Comparison of ENCODE assay signal across 8 cellular contexts in genomic region chrX:73214366-73215094, GRCh38.
DNase-seq lines count a peak whose midpoint lies in the region; ATAC-seq and TF ChIP-seq lines count a peak whose summit lies in the region.

Gene NAP1L2 (minus strand): TSS chrX:73214851. CDS start chrX:73214492, 359 bp downstream.

- in situ Hi-C loops in GM13976 (cut with MboI; ENCODE audit: low sequenced_read_pairs, unreplicated experiment) (no loop called here), T47D (cut with HindIII; ENCODE audit: low pct_unique_long_range_greater_than_20kb, low sequenced_read_pairs) (no loop called here), ACHN (cut with HindIII; ENCODE audit: low pct_ligation_motif_present, low pct_unique_long_range_greater_than_20kb, low sequenced_read_pairs) (no loop called here)

- DNase-seq in GM13976 (ENCODE audit: low spot score) (peak; percentile 36), T follicular helper cell (ENCODE audit: low read depth) (peak; percentile 28), T47D (ENCODE audit: low read depth in 1 of 2, low spot score in 1 of 2) (peak; percentile 1 to 2), iPS-NIHi11 (ENCODE audit: low spot score) (peak; percentile 26), skeletal muscle cell (ENCODE audit: low read depth) (peak; percentile 6), OCI-M1 (lab: John Stamatoyannopoulos, UW) (no peak), ACHN (no peak)

- TF ChIP-seq CTCF in GM13976 (IDR thresholded peaks at IDR 0.05; ENCODE audit: borderline replicate concordance, control extremely low read depth, extremely low read depth, insufficient read depth, missing control alignments) = no peak

- peak within 1 kb of the TSS; percentile 41 for H3K4me3 ChIP-seq in skeletal muscle cell (ENCODE audit: low read depth, low read length)

- ATAC-seq in HG02870 (IDR thresholded peaks at IDR 0.05; ENCODE audit: unreplicated experiment) = peak; percentile 86

Comparison
In these comparisons a context has a peak if more than half of its experiments do, and no peak if none do; other contexts are left out.
1. DNase-seq: peak in GM13976 (single experiment), T follicular helper cell (single experiment), T47D (2 of 2), iPS-NIHi11 (single experiment) and skeletal muscle cell (single experiment); none in OCI-M1 (single experiment) and ACHN (single experiment).